ENCODE assay signal across 10 cellular contexts in genomic region chr20:46894579-46894958, GRCh38. TPM values are rescaled to one million over a fixed set of nuclear protein-coding genes. Genes with fewer than 3 reads are reported as not detected.
DNase-seq lines count a peak whose midpoint lies in the region; ATAC-seq, FAIRE-seq and TF ChIP-seq lines count a peak whose summit lies in the region.
"Had no signal": no experiment of that assay in that cellular context is flagged by ENCODE, and none has a peak within 500 bp of the region (broad histone marks: within the 10 kb centered on the region; RNA-seq: fewer than 3 reads in every experiment).

EYA2 (plus strand) TSS chr20:46894843; CDS start chr20:46990011, 95,168 bp downstream.

- TF ChIP-seq RAD21 in A549 (conservative IDR thresholded peaks at IDR 0.05 in 1 of 2, IDR thresholded peaks at IDR 0.05 in 1 of 2) (peak in 1 of 2 experiments; percentile 34; a peak in 2 of 5 replicates), H1 (IDR thresholded peaks at IDR 0.05 in 1 of 2, conservative IDR thresholded peaks at IDR 0.05 in 1 of 2; ENCODE audit: low read depth in 2 of 2, low read length in 2 of 2) (peak in 1 of 2 experiments; percentile 3; a peak in 1 of 4 replicates)

- no peaks in the 10 kb centered on the region for H3K79me1 ChIP-seq in H1 (ENCODE audit: low read depth, low read length)

- intact Hi-C loops in mucosa of descending colon (cut with DNase I, micrococcal nuclease), result no loop called here

- no peak within 1 kb of the TSS for H2BK5ac ChIP-seq in H1 (ENCODE audit: low read depth, low read length)

- FAIRE-seq in A549 (lab: Jason Lieb, UNC) (no peak), H1 (lab: Jason Lieb, UNC) (no peak)

- no peak within 1 kb of the TSS for H4K5ac ChIP-seq in H1 (ENCODE audit: insufficient read length, low read depth, low read length)

- H3K79me2 ChIP-seq in H1 (ENCODE audit: control insufficient read depth in 1 of 2, insufficient read depth in 2 of 2, low read length in 2 of 2), result no peaks in the 10 kb centered on the region

- peak within 1 kb of the TSS; percentile 78 to 93 for H3K27ac ChIP-seq in A549
- no peak within 1 kb of the TSS for H3K27ac ChIP-seq in HUES64 (ENCODE audit: low read depth, low read length)
- H3K27ac ChIP-seq in H1 (ENCODE audit: low read depth, low read length), result no peak within 1 kb of the TSS

- 5% methylated on average over 9 of the region's 52 CpGs for WGBS in A549 (ENCODE audit: missing lambda C conversion rate)
- under 1% methylated on average over 51 of the region's 52 CpGs for WGBS in HUES64
- WGBS in H1 (ENCODE audit: extremely low coverage in 1 of 2, insufficient coverage in 1 of 2, insufficient read length in 1 of 2, insufficient replicate concordance in 2 of 2, low coverage in 1 of 2, low lambda C conversion rate in 2 of 2, missing lambda C conversion rate in 1 of 2), 2 experiments, result 0% methylated on average over 1 of the region's 52 CpGs; no CpG with 5 or more reads in 1 of the 2 experiments

- no peak within 1 kb of the TSS for H2BK20ac ChIP-seq in H1 (ENCODE audit: low read length)

- H3K9me3 ChIP-seq in A549 (peaks cover 10% of the 10 kb centered on the region; the same call in 2 of the 3 replicates), HUES64 (ENCODE audit: insufficient read depth, low read depth, low read length) (no peaks in the 10 kb centered on the region), H1 (ENCODE audit: insufficient read depth in 2 of 2, low read depth in 1 of 2, low read length in 1 of 2) (0 out of 4 replicates have a peak, but pooled peaks cover 0 to 3% of the 10 kb centered on the region in 2 experiments), mucosa of descending colon (peaks cover 7% of the 10 kb centered on the region)

- H2AK5ac ChIP-seq in H1 (ENCODE audit: low read depth, low read length), result peak within 1 kb of the TSS; percentile 4; the same call in 1 of the 2 replicates

- H3K14ac ChIP-seq in H1 (ENCODE audit: insufficient read length), result no peak within 1 kb of the TSS

- no peak within 1 kb of the TSS for H3K56ac ChIP-seq in H1 (replicated peaks; ENCODE audit: insufficient read length, low read depth, low read length)

- peak within 1 kb of the TSS; percentile 72 for H2AFZ ChIP-seq in H1 (ENCODE audit: low read length)

- H3K27me3 ChIP-seq in HUES64 (ENCODE audit: insufficient read depth, low read length) (peaks cover 58% of the 10 kb centered on the region), H1 (replicated peaks in 1 of 4; ENCODE audit: control insufficient read depth in 3 of 4, extremely low read depth in 1 of 4, insufficient read depth in 3 of 4, low read length in 3 of 4) (peaks cover 8 to 40% (median 25%) of the 10 kb centered on the region in 4 experiments)

- POLR2A ChIA-PET in A549 (lab: Yijun Ruan, JAX), result interaction anchor here (0.6 to 1.6 kb wide), 2 partner anchors 80 to 115 kb away, joined by 4 to 6 read pairs; no protein-coding TSS in a partner anchor
- POLR2A ChIA-PET in H1 (lab: Charles Lee; ENCODE audit: partially characterized antibody), result interaction anchor here (0.6 kb wide), 1 partner anchor 8 kb away, joined by 3 read pairs; no protein-coding TSS in a partner anchor

- H3K4ac ChIP-seq in H1 (replicated peaks; ENCODE audit: insufficient read length, low read depth, low read length), result no peak within 1 kb of the TSS

- H3K36me3 ChIP-seq in HUES64 (ENCODE audit: insufficient read depth, low read length) (no peaks in the 10 kb centered on the region), H1 (ENCODE audit: control insufficient read depth in 2 of 4, insufficient read depth in 4 of 4, low read length in 3 of 4) (no peaks in the 10 kb centered on the region), mucosa of descending colon (ENCODE audit: low read depth) (no peaks in the 10 kb centered on the region)

- H4K91ac ChIP-seq in H1 (replicated peaks; ENCODE audit: insufficient read length, low read length), result no peak within 1 kb of the TSS

- peak within 1 kb of the TSS; percentile 72 for H3K4me2 ChIP-seq in A549
- H3K4me2 ChIP-seq in H1 (ENCODE audit: insufficient read depth in 1 of 2, low read depth in 2 of 2, low read length in 2 of 2), result peak within 1 kb of the TSS; percentile 85 to 89

- no peak within 1 kb of the TSS for H2BK120ac ChIP-seq in H1 (replicated peaks; ENCODE audit: low read depth, low read length)

- DNase-seq in A549 (ENCODE audit: low read depth in 1 of 2, low spot score in 1 of 2), result peak; percentile 21 to 28
- DNase-seq in H1 (ENCODE audit: low read depth in 1 of 2, low spot score in 2 of 2), result peak in 1 of 2 experiments; percentile 65
- DNase-seq in mucosa of descending colon, result peak; percentile 30 to 65 (median 54)
- no peak for DNase-seq in SK-N-DZ (ENCODE audit: low spot score)
- no peak for DNase-seq in activated CD4-positive, alpha-beta T cell treated with anti-CD3 and anti-CD28 coated beads for 4 hours
- DNase-seq in RKO (ENCODE audit: low spot score), result no peak
- no peak for DNase-seq in activated T-cell treated with anti-CD3 and anti-CD28 coated beads, Interleukin-2, amount 50 U/mL, for 48 hours
- DNase-seq: activated CD4-positive, alpha-beta T cell treated with anti-CD3 and anti-CD28 coated beads, Interleukin-2, amount 50 U/mL, for 1 hour had no signal

- no peak within 1 kb of the TSS; the same call in 1 of the 2 replicates for H3K18ac ChIP-seq in H1 (ENCODE audit: extremely low read depth, low read length)

- H4K20me1 ChIP-seq in H1 (replicated peaks in 1 of 2; ENCODE audit: control insufficient read depth in 1 of 2, insufficient read depth in 2 of 2, low read length in 2 of 2), result no peaks in the 10 kb centered on the region

- TF ChIP-seq CTCF in A549 (IDR thresholded peaks at IDR 0.05) (no peak), H1 (IDR thresholded peaks at IDR 0.05; ENCODE audit: control extremely low read depth in 1 of 3, insufficient read depth in 1 of 3, low read depth in 1 of 3, low read length in 3 of 3) (no peak), mucosa of descending colon (IDR thresholded peaks at IDR 0.05) (no peak)

- CTCF ChIA-PET in A549 (lab: Yijun Ruan, JAX) (no interaction called here), H1 (lab: Charles Lee; ENCODE audit: partially characterized antibody) (interaction anchor here (1.1 to 1.7 kb wide), 2 partner anchors 94 to 137 kb away, joined by 3 to 5 read pairs; no protein-coding TSS in a partner anchor)

- H3K23ac ChIP-seq in H1 (ENCODE audit: insufficient read length), result no peak within 1 kb of the TSS

- peaks cover 7% of the 10 kb centered on the region; the same call in 1 of the 2 replicates for H3K23me2 ChIP-seq in H1 (ENCODE audit: low read depth, low read length)

- TF ChIP-seq POLR2A in A549 (IDR thresholded peaks at IDR 0.05; ENCODE audit: low read length) (peak; percentile 42; the same call in 1 of the 2 replicates), H1 (IDR thresholded peaks at IDR 0.05; ENCODE audit: control extremely low read depth in 1 of 2, low read depth in 2 of 2, low read length in 2 of 2) (no peak)

- H3K9ac ChIP-seq in HUES64 (ENCODE audit: low read depth, low read length) (peak within 1 kb of the TSS; percentile 53), H1 (replicated peaks in 1 of 4; ENCODE audit: extremely low read depth in 1 of 4, low read depth in 3 of 4, low read length in 3 of 4) (peak within 1 kb of the TSS in 1 of 4 experiments; percentile 37; a peak in 2 of 7 replicates)

- peak; percentile 92 to 93 for ATAC-seq in A549
- peak; percentile 75 for ATAC-seq in mucosa of descending colon

- H2BK12ac ChIP-seq in H1 (ENCODE audit: low read depth, low read length), result no peak within 1 kb of the TSS; the same call in 1 of the 2 replicates

- H3K4me3 ChIP-seq in A549 (peak within 1 kb of the TSS; percentile 58), HUES64 (ENCODE audit: low read length) (peak within 1 kb of the TSS; percentile 57), H1 (ENCODE audit: extremely low read depth in 1 of 4, insufficient read depth in 2 of 4, low read depth in 3 of 4, low read length in 4 of 4) (peak within 1 kb of the TSS; percentile 49 to 68 (median 62)), mucosa of descending colon (peak within 1 kb of the TSS; percentile 32)

- TF ChIP-seq EP300 in A549 (IDR thresholded peaks at IDR 0.05), result no peak
- TF ChIP-seq EP300 in H1 (IDR thresholded peaks at IDR 0.05; ENCODE audit: borderline replicate concordance in 1 of 2, low read depth in 2 of 2, low read length in 2 of 2), result no peak

- H4K8ac ChIP-seq in H1 (ENCODE audit: extremely low read depth, insufficient read depth, low read length), result no peak within 1 kb of the TSS

- H3K4me1 ChIP-seq in A549, result peaks cover 7% of the 10 kb centered on the region
- H3K4me1 ChIP-seq in HUES64 (ENCODE audit: insufficient read depth, low read length), result peaks cover 25% of the 10 kb centered on the region; the same call in 1 of the 2 replicates
- peaks cover 0 to 4% (median under 1%) of the 10 kb centered on the region in 4 experiments; a peak in 1 of 7 replicates for H3K4me1 ChIP-seq in H1 (replicated peaks in 1 of 4; ENCODE audit: control insufficient read depth in 3 of 4, insufficient read depth in 4 of 4, low read length in 3 of 4)
- H3K4me1 ChIP-seq in mucosa of descending colon (ENCODE audit: low read depth), result peaks cover 5% of the 10 kb centered on the region

- 0 out of 2 replicates have a peak within 1 kb of the TSS, but pooled peaks have one; percentile 81 for H2BK15ac ChIP-seq in H1 (ENCODE audit: low read length)

TF ChIP-seq in A549, 52 proteins besides CTCF, POLR2A, EP300 and RAD21 (continues in another document):
- TF ChIP-seq BHLHE40 (IDR thresholded peaks at IDR 0.05; ENCODE audit: low read depth, low read length) (no peak), SREBF2 (IDR thresholded peaks at IDR 0.05) (no peak)

TF ChIP-seq in H1, 55 proteins besides CTCF, POLR2A, EP300 and RAD21 (continues in another document):
- no peak for TF ChIP-seq TAF7 (optimal IDR thresholded peaks at IDR 0.05; ENCODE audit: borderline replicate concordance, low read depth, low read length)

RNA-seq across cellular contexts. Expression of gene EYA2, which starts in this region (rescaled TPM):
- polyA plus RNA-seq in A549 (2011; rRNA removed) (4.6 and 5.0 TPM in 2 replicates), A549 (2017; fragmentation: RNase III; extraction: RNeasy Plus Mini Kit Qiagen cat#74134 plus additional on column Dnase treatment) (4.2 to 5.3 TPM (median 4.5 TPM) in 3 replicates), H1 (2011; rRNA removed) (1.6 and 2.0 TPM in 2 replicates)
- polyA plus RNA-seq in A549 (2012; cell fraction: cytosol; rRNA removed), result 3.4 and 3.7 TPM in 2 replicates
- polyA plus RNA-seq in A549 (2012; cell fraction: nucleus; rRNA removed), result 3.6 and 3.9 TPM in 2 replicates
- polyA minus RNA-seq in A549 (2011; rRNA and poly(A)+ RNA removed), result 8.7 and 11.8 TPM in 2 replicates
- polyA plus RNA-seq in HUES64 (2013, experiment 1 of 2), result 1.5 TPM
- polyA plus RNA-seq in HUES64 (2013, experiment 2 of 2), result 1.6 TPM
- 1.6 and 1.7 TPM in 2 replicates for total RNA-seq in H1 (2021; fragmentation: NEBNext Ultra II Directional; extraction: Animal tissue kit (Norgen Biotek cat#: 25700))
- 1.8 TPM for polyA plus RNA-seq in H1 (2011; cell fraction: cytosol; rRNA removed)
- 2.8 TPM for polyA plus RNA-seq in H1 (2011; cell fraction: nucleus; rRNA removed)
- polyA plus RNA-seq in H1 (2012, experiment 1 of 2), result 2.0 to 2.6 TPM (median 2.3 TPM) in 4 replicates
- polyA plus RNA-seq in H1 (2012, experiment 2 of 2), result 1.7 TPM
- polyA plus RNA-seq in H1 (2013, experiment 1 of 2), result 1.1 TPM
- polyA plus RNA-seq in H1 (2013, experiment 2 of 2), result 0.68 TPM
- polyA minus RNA-seq in H1 (2011; rRNA and poly(A)+ RNA removed), result 1.9 and 3.7 TPM in 2 replicates
- 1.5 TPM for polyA minus RNA-seq in H1 (2011; cell fraction: cytosol; rRNA and poly(A)+ RNA removed)
- polyA minus RNA-seq in H1 (2011; cell fraction: nucleus; rRNA and poly(A)+ RNA removed), result 1.9 TPM
- 10 to 100 TPM; 14.3 to 22.3 (median 19.5) TPM for total RNA-seq in mucosa of descending colon
- 0.31 and 3.4 TPM in 2 replicates for polyA plus RNA-seq in SK-N-DZ (2014; cell fraction: cytosol; rRNA removed)
- 0.36 TPM in 1 of 2 replicates, not detected in the other for polyA plus RNA-seq in SK-N-DZ (2014; cell fraction: nucleus; rRNA removed)
- total RNA-seq: G401 had no signal

Comparison
In these comparisons a context has a peak if more than half of its experiments do, and no peak if none do; other contexts are left out.
1. DNase-seq: peak in A549 (2 of 2) and mucosa of descending colon (3 of 3); none in SK-N-DZ (single experiment), activated CD4-positive, alpha-beta T cell treated with anti-CD3 and anti-CD28 coated beads for 4 hours (0 of 2), RKO (single experiment) and activated T-cell treated with anti-CD3 and anti-CD28 coated beads, Interleukin-2, amount 50 U/mL, for 48 hours (0 of 2).
2. H3K27ac ChIP-seq: peak in A549 (2 of 2); none in HUES64 (single experiment) and H1 (single experiment).
3. Of the 18 proteins assayed by ChIP-seq in both H1 and A549: peak only in H1: none; only in A549: MAX and POLR2A; in both: none; in neither: 14; mixed calls (peak in some experiments, not most) for 2.
4. Peak in every context shown above with its lines, with median percentiles within 50 percentile points of each other: H3K4me3 ChIP-seq.